27 cellular contexts compared by ENCODE assay signal in genomic region chr11:8352090-8352489, GRCh38.
"Had no signal": no experiment of that assay in that cellular context is flagged by ENCODE, and none has a peak within 500 bp of the region (broad histone marks: within the 10 kb centered on the region; RNA-seq: fewer than 3 reads in every experiment).

No MANE protein-coding gene starts in this region.

- ATAC-seq: activated CD8-positive, alpha-beta T cell treated with anti-CD3 and anti-CD28 coated beads, Interleukin-2, amount 10 ng/mL, durations not matched to agents 7 days and 5 days; WTC11 had no signal

- H3K4me3 Mint-ChIP-seq: activated CD8-positive, alpha-beta T cell treated with anti-CD3 and anti-CD28 coated beads, Interleukin-2, amount 10 ng/mL, durations not matched to agents 7 days and 5 days; activated naive CD8-positive, alpha-beta T cell treated with anti-CD3 and anti-CD28 coated beads, Interleukin-2, amount 10 ng/mL, durations not matched to agents 7 days and 5 days; T-helper 1 cell treated with Interleukin-12 subunit alpha and Interleukin-12 subunit beta and Interleukin-4 antibody, amounts not matched to agents 30 μg/mL and 1 μg/mL, for 36 hours; WTC11 had no signal

- H3K27ac Mint-ChIP-seq: activated CD8-positive, alpha-beta T cell treated with anti-CD3 and anti-CD28 coated beads, Interleukin-2, amount 10 ng/mL, durations not matched to agents 7 days and 5 days; activated naive CD8-positive, alpha-beta T cell treated with anti-CD3 and anti-CD28 coated beads, Interleukin-2, amount 10 ng/mL, durations not matched to agents 7 days and 5 days; T-helper 1 cell treated with Interleukin-12 subunit alpha and Interleukin-12 subunit beta and Interleukin-4 antibody, amounts not matched to agents 30 μg/mL and 1 μg/mL, for 36 hours; WTC11 had no signal

- H3K27me3 ChIP-seq: adrenal gland, breast epithelium, Peyer's patch, SJCRH30 had no signal

- H3K9me3 ChIP-seq: adrenal gland, breast epithelium, Peyer's patch, SJCRH30 had no signal

- H3K36me3 ChIP-seq: adrenal gland, breast epithelium, Peyer's patch, SJCRH30 had no signal

- H3K4me3 ChIP-seq: adrenal gland, breast epithelium, Peyer's patch, SJCRH30 had no signal

- H3K4me1 ChIP-seq: adrenal gland, breast epithelium had no signal

- H3K36me3 Mint-ChIP-seq: WTC11 had no signal

- H3K9me3 Mint-ChIP-seq: T-helper 1 cell treated with Interleukin-12 subunit alpha and Interleukin-12 subunit beta and Interleukin-4 antibody, amounts not matched to agents 30 μg/mL and 1 μg/mL, for 36 hours had no signal

- DNase-seq: activated CD4-positive, alpha-beta T cell treated with anti-CD3 and anti-CD28 coated beads for 48 hours; activated CD4-positive, alpha-beta T cell treated with anti-CD3 and anti-CD28 coated beads, Interleukin-2, amount 50 U/mL, for 4 hours; activated CD4-positive, CD25-positive, alpha-beta regulatory T cell treated with anti-CD3 and anti-CD28 coated beads, Interleukin-2, amount 50 U/mL, for 72 hours; activated CD8-positive, alpha-beta memory T cell treated with anti-CD3 and anti-CD28 coated beads, Interleukin-2, amount 50 U/mL, for 48 hours; activated CD8-positive, alpha-beta T cell treated with anti-CD3 and anti-CD28 coated beads, Interleukin-2, amount 10 ng/mL, durations not matched to agents 7 days and 5 days; activated naive CD4-positive, alpha-beta T cell treated with anti-CD3 and anti-CD28 coated beads, Interleukin-2, amount 50 U/mL, for 16 hours; activated naive CD8-positive, alpha-beta T cell treated with anti-CD3 and anti-CD28 coated beads, Interleukin-2, amount 10 ng/mL, durations not matched to agents 7 days and 5 days; activated T-cell treated with anti-CD3 and anti-CD28 coated beads, Interleukin-2, amount 50 U/mL, for 1 hour; adrenal gland; anterior cingulate cortex; caudate nucleus; NCI-H1092 treated with DMSO at 0.1 percent for 48 hours; NCI-H1417 treated with DMSO at 0.1 percent for 48 hours; NCI-H1694; NCI-H2029; NCI-H2107; NCI-H510A treated with DMSO at 0.1 percent for 48 hours; NCI-H69; NK-92 treated with Interleukin-12 subunit alpha and Interleukin-12 subunit beta, amount 100 ng/mL, for 24 hours; OCI-M1; Peyer's patch; Right ventricle myocardium superior; SJCRH30 had no signal

- H3K27ac ChIP-seq: adrenal gland, breast epithelium, Peyer's patch, RWPE1, SJCRH30 had no signal
